Comparison of ENCODE assay signal across 8 cellular contexts in the genomic region with DNA sequence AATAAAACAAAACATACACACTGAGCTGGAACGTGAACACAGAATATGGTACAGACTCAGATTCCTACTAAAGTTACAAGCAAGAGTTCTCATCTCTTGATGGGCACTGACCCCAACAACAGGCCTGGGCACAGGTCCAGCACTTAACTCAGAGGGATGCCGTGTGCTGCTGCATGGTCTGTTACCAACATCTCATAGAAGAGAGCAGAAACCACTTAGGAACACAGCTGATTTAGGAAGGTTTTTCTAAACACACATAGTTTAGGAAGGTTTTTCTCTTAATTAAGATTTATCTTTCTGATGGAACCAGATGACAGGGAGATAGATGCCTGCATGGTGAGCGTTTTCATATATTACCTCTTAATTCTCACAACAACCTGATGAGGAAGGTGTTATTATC. TPM values are rescaled to one million over a fixed set of nuclear protein-coding genes. Genes with fewer than 3 reads are reported as not detected.
A peak's percentile ranks its signal among the peaks of the same experiment; 100 is the strongest.
DNase-seq lines count a peak whose midpoint lies in the region; ATAC-seq and TF ChIP-seq lines count a peak whose summit lies in the region.

No MANE protein-coding gene starts in this region.

- ATAC-seq in GM18498 (IDR thresholded peaks at IDR 0.05; ENCODE audit: unreplicated experiment) (no peak), GM18870 (IDR thresholded peaks at IDR 0.05; ENCODE audit: unreplicated experiment) (no peak), GM19324 (IDR thresholded peaks at IDR 0.05; ENCODE audit: low FRiP score, unreplicated experiment) (no peak)

- peaks cover 32% of the 10 kb centered on the region for H3K4me1 Mint-ChIP-seq in brain

- peak overlapping the region; percentile 19 to 82 (median 26) for H3K27ac Mint-ChIP-seq in brain

- H3K9me3 Mint-ChIP-seq in brain, result peaks cover 6 to 14% (median 11%) of the 10 kb centered on the region in 5 experiments

- peak in 2 of 3 experiments; percentile 50 to 58 for DNase-seq in NCI-H1417 (lab: John Stamatoyannopoulos, UW)
- DNase-seq in NCI-H1417 treated with DMSO at 0.1 percent for 48 hours (lab: John Stamatoyannopoulos, UW), result no peak
- DNase-seq in NCI-H2227 treated with DMSO at 0.1 percent for 48 hours (lab: John Stamatoyannopoulos, UW), result peak; percentile 12
- peak; percentile 2 for DNase-seq in midbrain (lab: John Stamatoyannopoulos, UW)

- H3K27me3 Mint-ChIP-seq in brain, result peaks cover 17% of the 10 kb centered on the region

- peak overlapping the region; percentile 84 to 100 (median 90) for H3K4me3 Mint-ChIP-seq in brain

- no peaks in the 10 kb centered on the region for H3K36me3 Mint-ChIP-seq in brain

- TF ChIP-seq CTCF in brain (conservative IDR thresholded peaks at IDR 0.05), result no peak

RNA-seq across cellular contexts. Expression of a gene that starts 1.5 kb away (rescaled TPM):
- polyA plus RNA-seq in brain (ENCODE audit: insufficient read depth, low read depth, low replicate concordance), result 9.3 TPM

RNA-seq across cellular contexts. Expression of a gene that starts 28.7 kb away (rescaled TPM):
- 12.7 TPM for polyA plus RNA-seq in brain (ENCODE audit: insufficient read depth, low read depth, low replicate concordance)
